8 cellular contexts compared by ENCODE assay signal in the genomic region with DNA sequence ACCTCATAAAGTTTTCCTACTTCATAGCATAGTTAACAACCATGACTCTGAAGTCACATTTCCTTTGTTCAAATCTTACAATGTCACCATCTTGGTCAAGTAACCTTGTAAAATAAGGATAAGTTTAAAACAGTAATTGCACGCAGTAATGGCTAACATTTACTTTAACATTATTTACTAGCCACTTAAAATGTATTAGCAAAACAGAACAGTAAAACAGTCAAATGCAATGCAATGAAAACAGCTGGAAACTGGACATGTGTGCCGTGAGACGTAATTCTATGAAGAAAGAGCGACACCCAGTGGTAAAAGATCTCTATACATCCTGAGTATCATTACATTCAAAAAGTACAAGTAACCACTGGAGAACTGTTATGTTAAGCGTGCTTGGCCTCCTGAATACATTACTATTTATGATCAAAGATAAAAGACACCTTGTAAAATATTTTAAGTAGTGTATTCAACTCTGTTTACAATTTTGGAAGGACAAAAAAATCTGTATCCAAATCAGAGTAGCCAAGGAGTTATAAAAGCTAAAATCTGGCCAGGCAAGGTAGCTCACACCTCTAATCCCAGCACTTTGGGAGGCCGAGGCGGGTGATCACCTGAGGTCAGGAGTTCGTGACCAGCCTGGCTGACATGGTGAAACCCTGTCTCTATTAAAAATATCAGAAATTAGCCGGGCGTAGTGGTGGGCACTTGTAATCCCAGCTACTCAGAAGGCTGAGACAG. TPM values are rescaled to one million over a fixed set of nuclear protein-coding genes. Genes with fewer than 3 reads are reported as not detected.
DNase-seq lines count a peak whose midpoint lies in the region; ATAC-seq, FAIRE-seq and TF ChIP-seq lines count a peak whose summit lies in the region.

No MANE protein-coding gene starts in this region.

- H3K4me1 Mint-ChIP-seq in stimulated activated memory B cell treated with anti-CD40 and anti-IgM and Interleukin-4, amounts not matched to agents 10 μg/mL and 1 μg/mL and 100 μg/mL, for 72 hours = peaks cover 9% of the 10 kb centered on the region

- RAD21 ChIA-PET in GM12878 (lab: Charles Lee; ENCODE audit: unreplicated experiment) = interaction anchor here (0.8 to 2.3 kb wide), 7 partner anchors 11 to 291 kb away, joined by 3 to 21 read pairs (median 3); no protein-coding TSS in a partner anchor

- no peak overlapping the region for H3K27ac ChIP-seq in GM12878 (ENCODE audit: control insufficient read depth, insufficient read depth)

- DNase-seq in BE2C = peak; percentile 32
- DNase-seq in NCI-H446 treated with DMSO at 0.1 percent for 48 hours (lab: John Stamatoyannopoulos, UW) = peak; percentile 9
- DNase-seq in GM12878 (ENCODE audit: low read depth, low spot score) = no peak
- DNase-seq in iPS-NIHi7 (ENCODE audit: extremely low spot score) = peak; percentile 55
- DNase-seq in stimulated activated CD4-positive, alpha-beta T cell treated with anti-CD3 and anti-CD28 coated beads, Interleukin-2, amount 100 ng/mL, for 24 hours = no peak

- SMC1A ChIA-PET in GM12878 (lab: Charles Lee; ENCODE audit: uncharacterized antibody, unreplicated experiment) = interaction anchor here (0.6 to 3.6 kb wide), 12 partner anchors 9 to 957 kb away, joined by 3 to 35 read pairs (median 4); no protein-coding TSS in a partner anchor

- no peak overlapping the region for H3K27ac Mint-ChIP-seq in stimulated activated memory B cell treated with anti-CD40 and anti-IgM and Interleukin-4, amounts not matched to agents 10 μg/mL and 1 μg/mL and 100 μg/mL, for 72 hours

- H3K27me3 ChIP-seq in BE2C = no peaks in the 10 kb centered on the region
- H3K27me3 ChIP-seq in GM12878 (replicated peaks in 1 of 2; ENCODE audit: control insufficient read depth in 2 of 2, insufficient read depth in 2 of 2, low read length in 1 of 2) = no peaks in the 10 kb centered on the region

- peaks cover 16% of the 10 kb centered on the region for H3K36me3 ChIP-seq in BE2C
- H3K36me3 ChIP-seq in GM12878 (ENCODE audit: control insufficient read depth in 2 of 2, insufficient read depth in 2 of 2, low read length in 1 of 2) = peaks cover 0 to 12% of the 10 kb centered on the region in 2 experiments; a peak in 2 of 4 replicates

- H3K9me3 ChIP-seq in BE2C (no peaks in the 10 kb centered on the region), GM12878 (replicated peaks; ENCODE audit: control insufficient read depth, insufficient read depth, low read length) (no peaks in the 10 kb centered on the region)

- peak; percentile 76 for TF ChIP-seq RAD21 in GM12878 (IDR thresholded peaks at IDR 0.05; ENCODE audit: insufficient read depth, low read depth, low read length)

- CTCF ChIA-PET in GM12878 (lab: Yijun Ruan, JAX) = interaction anchor here (0.6 to 5.9 kb wide), 37 partner anchors 9 to 957 kb away, joined by 3 to 81 read pairs (median 4); no protein-coding TSS in a partner anchor

- TF ChIP-seq EP300 in GM12878 (IDR thresholded peaks at IDR 0.05; ENCODE audit: borderline replicate concordance in 1 of 2, control insufficient read depth in 1 of 2, low read depth in 2 of 2, low read length in 2 of 2) = no peak

- no peaks in the 10 kb centered on the region for H4K20me1 ChIP-seq in GM12878 (ENCODE audit: control insufficient read depth, insufficient read depth)

- H2AFZ ChIP-seq in GM12878 (ENCODE audit: control insufficient read depth, low read depth, low read length) = peak overlapping the region; percentile 45

- H3K79me2 ChIP-seq in GM12878 (ENCODE audit: control insufficient read depth, insufficient read depth, low read length) = no peaks in the 10 kb centered on the region

- peak; percentile 77 for FAIRE-seq in GM12878 (lab: Jason Lieb, UNC)

- POLR2A ChIA-PET in GM12878 (lab: Charles Lee) = no interaction called here

- H3K4me1 ChIP-seq in BE2C (0 out of 2 replicates have a peak, but pooled peaks cover 2% of the 10 kb centered on the region), GM12878 (ENCODE audit: control insufficient read depth, insufficient read depth, low read length) (no peaks in the 10 kb centered on the region)

- WGBS in GM12878 (ENCODE audit: insufficient coverage, insufficient replicate concordance, low lambda C conversion rate, missing lambda C conversion rate) = 51% methylated on average over 10 of the region's 10 CpGs

- BruUV-seq in GM12878 (replicated peaks; lab: Mats Ljungman, UMichigan) = no TSS peak

- in situ Hi-C loops in GM12878 (cut with MboI) = loop anchor here (5.0 kb wide), 1 partner anchor 958 kb away; no protein-coding TSS in a partner anchor

- TF ChIP-seq POLR2A in GM12878 (IDR thresholded peaks at IDR 0.05; ENCODE audit: low read depth, low read length) = no peak

- no peaks in the 10 kb centered on the region for H3K9me3 Mint-ChIP-seq in stimulated activated memory B cell treated with anti-CD40 and anti-IgM and Interleukin-4, amounts not matched to agents 10 μg/mL and 1 μg/mL and 100 μg/mL, for 72 hours

- no peak overlapping the region for H3K4me3 Mint-ChIP-seq in stimulated activated memory B cell treated with anti-CD40 and anti-IgM and Interleukin-4, amounts not matched to agents 10 μg/mL and 1 μg/mL and 100 μg/mL, for 72 hours

- H3K36me3 Mint-ChIP-seq in stimulated activated memory B cell treated with anti-CD40 and anti-IgM and Interleukin-4, amounts not matched to agents 10 μg/mL and 1 μg/mL and 100 μg/mL, for 72 hours = peaks cover 39% of the 10 kb centered on the region

- no peak overlapping the region for H3K9ac ChIP-seq in GM12878 (ENCODE audit: control insufficient read depth, insufficient read depth, low read length)

- no peaks in the 10 kb centered on the region for H3K27me3 Mint-ChIP-seq in stimulated activated memory B cell treated with anti-CD40 and anti-IgM and Interleukin-4, amounts not matched to agents 10 μg/mL and 1 μg/mL and 100 μg/mL, for 72 hours

- H3K4me3 ChIP-seq in BE2C (ENCODE audit: low read depth, low read length) (no peak overlapping the region), GM12878 (no peak overlapping the region)

- intact Hi-C loops in GM12878 (cut with micrococcal nuclease; ENCODE audit: unreplicated experiment) = loop anchor here (1.0 to 5.0 kb wide), 5 partner anchors 76 to 957 kb away; no protein-coding TSS in a partner anchor

- TF ChIP-seq CTCF in BE2C (IDR thresholded peaks at IDR 0.05; ENCODE audit: low read depth, low read length) (peak; percentile 67), GM12878 (IDR thresholded peaks at IDR 0.05 in 2 of 3, conservative IDR thresholded peaks at IDR 0.05 in 1 of 3; ENCODE audit: control insufficient read depth in 2 of 3, extremely low read depth in 1 of 3, insufficient read depth in 1 of 3, low read depth in 3 of 3, low read length in 3 of 3) (peak; percentile 53 to 64 (median 63); a peak in 5 of 6 replicates)

- no peak overlapping the region for H3K4me2 ChIP-seq in GM12878 (ENCODE audit: control insufficient read depth, insufficient read depth)

- ATAC-seq in GM18511 (IDR thresholded peaks at IDR 0.05; ENCODE audit: unreplicated experiment) = peak; percentile 88
- peak; percentile 90 for ATAC-seq in HG03354 (IDR thresholded peaks at IDR 0.05; ENCODE audit: poor library complexity, severe bottlenecking, unreplicated experiment)
- peak; percentile 97 for ATAC-seq in GM12878
- peak; percentile 62 for ATAC-seq in stimulated activated memory B cell treated with anti-CD40 and anti-IgM and Interleukin-4, amounts not matched to agents 10 μg/mL and 1 μg/mL and 100 μg/mL, for 72 hours

TF ChIP-seq in GM12878, 131 proteins besides CTCF, POLR2A, EP300 and RAD21:
- TF ChIP-seq RB1 (IDR thresholded peaks at IDR 0.05; ENCODE audit: borderline replicate concordance) (0 out of 2 replicates have a peak, but pooled peaks have one; percentile 38), SUPT20H (IDR thresholded peaks at IDR 0.05; ENCODE audit: borderline replicate concordance, control insufficient read depth, low read depth, low read length) (no peak), GATAD2B (conservative IDR thresholded peaks at IDR 0.05; ENCODE audit: low read depth) (no peak), SMC3 (IDR thresholded peaks at IDR 0.05; ENCODE audit: borderline replicate concordance, low read length) (peak; percentile 48; the same call in 1 of the 2 replicates), NFYA (IDR thresholded peaks at IDR 0.05; ENCODE audit: borderline replicate concordance, low read depth, low read length) (no peak)

RNA-seq across cellular contexts. Expression of gene ATE1, which starts 27.2 kb away (rescaled TPM):
- 20.3 TPM for polyA plus RNA-seq in BE2C (2012; ENCODE audit: insufficient read depth, insufficient read length, low read depth)
- 61.3 and 62.2 TPM in 2 replicates for total RNA-seq in GM12878 (2013; cell fraction: nucleolus; rRNA removed)
- total RNA-seq in GM12878 (2014; rRNA removed) (13.9 and 15.9 TPM in 2 replicates), GM12878 (2014; rRNA removed; fragmentation: Illumina TruSeq; extraction: Trizol) (16.4 and 17.8 TPM in 2 replicates), GM12878 (2021) (16.5 and 22.7 TPM in 2 replicates)
- 5.1 TPM for polyA plus RNA-seq in GM12878 (2011; ENCODE audit: low read depth)
- polyA plus RNA-seq in GM12878 (2011; rRNA removed) (19.6 and 23.4 TPM in 2 replicates), GM12878 (2014; fragmentation: Illumina TruSeq; extraction: Trizol) (13.9 and 15.6 TPM in 2 replicates), GM12878 (2014; fragmentation: Nextera tagmentation; extraction: Ambion mirVana) (1 to 10 TPM; 4.3 to 5.3 TPM), GM12878 (2014; rRNA removed) (8.9 and 9.0 TPM in 2 replicates), GM12878 (2016; fragmentation: Nextera tagmentation; extraction: Ambion mirVana) (10 to 100 TPM; 18.0 to 20.9 TPM)
- polyA plus RNA-seq in GM12878 (2011; cell fraction: cytosol; rRNA removed) = 9.2 and 12.2 TPM in 2 replicates
- polyA plus RNA-seq in GM12878 (2011; cell fraction: nucleus; rRNA removed) = 12.4 and 13.6 TPM in 2 replicates
- polyA plus RNA-seq in GM12878 (2012) = 6.0 and 7.2 TPM in 2 replicates
- polyA minus RNA-seq in GM12878 (2011; rRNA and poly(A)+ RNA removed) = 31.6 and 32.9 TPM in 2 replicates
- polyA minus RNA-seq in GM12878 (2011; cell fraction: cytosol; rRNA and poly(A)+ RNA removed) = 11.9 and 15.3 TPM in 2 replicates
- polyA minus RNA-seq in GM12878 (2011; cell fraction: nucleus; rRNA and poly(A)+ RNA removed) = 15.4 and 17.1 TPM in 2 replicates

Comparison
In these comparisons a context has a peak if more than half of its experiments do, and no peak if none do; other contexts are left out.
1. DNase-seq: peak in BE2C (single experiment), NCI-H446 treated with DMSO at 0.1 percent for 48 hours (single experiment) and iPS-NIHi7 (single experiment); none in GM12878 (single experiment) and stimulated activated CD4-positive, alpha-beta T cell treated with anti-CD3 and anti-CD28 coated beads, Interleukin-2, amount 100 ng/mL, for 24 hours (0 of 2).
2. Peak in every context shown above with its lines, with median percentiles within 50 percentile points of each other: ATAC-seq.